21 cellular contexts compared by ENCODE assay signal in the genomic region with DNA sequence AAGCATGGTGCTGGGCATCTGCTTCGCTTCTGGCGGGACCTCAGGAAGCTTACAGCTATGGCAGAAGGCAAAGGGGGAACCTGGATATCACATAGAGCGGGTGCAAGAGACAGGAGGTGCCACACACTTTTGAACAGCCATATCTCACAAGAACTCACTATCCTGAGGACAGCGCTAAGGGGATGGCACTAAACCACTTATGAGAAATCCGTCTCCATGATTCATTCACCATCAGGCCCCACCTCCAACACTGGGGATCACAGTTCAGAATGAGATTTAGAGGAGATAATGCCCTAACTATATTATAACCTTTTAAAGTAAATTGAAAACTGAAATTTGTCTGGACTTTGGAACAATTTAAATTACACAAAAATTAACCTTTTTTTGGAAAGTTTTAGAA. TPM values are rescaled to one million over a fixed set of nuclear protein-coding genes. Genes with fewer than 3 reads are reported as not detected.
DNase-seq lines count a peak whose midpoint lies in the region; ATAC-seq, FAIRE-seq and TF ChIP-seq lines count a peak whose summit lies in the region.
"Had no signal": no experiment of that assay in that cellular context is flagged by ENCODE, and none has a peak within 500 bp of the region (broad histone marks: within the 10 kb centered on the region; RNA-seq: fewer than 3 reads in every experiment).

No MANE protein-coding gene starts in this region.

- H3K4me1 ChIP-seq in smooth muscle cell (ENCODE audit: low read depth), result peaks cover 30% of the 10 kb centered on the region
- H3K4me1 ChIP-seq: testis had no signal

- FAIRE-seq in H54 (lab: Jason Lieb, UNC), result no peak
- FAIRE-seq: H1, islet of Langerhans had no signal

- H3K9me3 ChIP-seq in smooth muscle cell (replicated peaks; ENCODE audit: low read depth), result no peaks in the 10 kb centered on the region
- H3K9me3 ChIP-seq: testis had no signal

- POLR2A ChIA-PET in HEK293T (lab: Yijun Ruan, JAX), result no interaction called here

- H3K9ac ChIP-seq in smooth muscle cell (ENCODE audit: low read depth), result no peak overlapping the region

- peaks cover 3% of the 10 kb centered on the region for H3F3A ChIP-seq in smooth muscle cell (ENCODE audit: low read depth)

- H3K27ac ChIP-seq in smooth muscle cell (ENCODE audit: low read depth), result peak overlapping the region; percentile 64
- H3K27ac ChIP-seq: testis had no signal

- H3K9me3 Mint-ChIP-seq in activated naive CD4-positive, alpha-beta T cell treated with anti-CD3 and anti-CD28 coated beads for 36 hours, result peaks cover 8% of the 10 kb centered on the region
- peaks cover 18% of the 10 kb centered on the region for H3K9me3 Mint-ChIP-seq in activated naive CD8-positive, alpha-beta T cell treated with anti-CD3 and anti-CD28 coated beads for 36 hours

- H3K4me3 ChIP-seq in smooth muscle cell, result no peak overlapping the region
- H3K4me3 ChIP-seq: testis had no signal

- peak; percentile 40 for DNase-seq in activated naive CD4-positive, alpha-beta T cell treated with anti-CD3 and anti-CD28 coated beads for 36 hours
- DNase-seq in activated naive CD4-positive, alpha-beta T cell treated with anti-CD3 and anti-CD28 coated beads, Interleukin-2, amount 50 U/mL, for 16 hours, result no peak
- DNase-seq in M059J (ENCODE audit: low read depth), result peak; percentile 67
- no peak for DNase-seq in activated naive CD8-positive, alpha-beta T cell treated with anti-CD3 and anti-CD28 coated beads for 36 hours
- no peak for DNase-seq in smooth muscle cell (lab: John Stamatoyannopoulos, UW; ENCODE audit: unreplicated experiment)
- no peak for DNase-seq in H54 (ENCODE audit: insufficient read length, low spot score)
- DNase-seq in HEK293T (ENCODE audit: extremely low spot score), result no peak
- DNase-seq: activated CD4-positive, alpha-beta T cell treated with anti-CD3 and anti-CD28 coated beads for 1 hour; activated effector memory CD4-positive, alpha-beta T cell treated with Interleukin-2 at 50 U/mL for 16 hours; effector CD8-positive, alpha-beta T cell; GDM1; mesendoderm; NCI-H1694; NCI-H446; retina; SHP77 treated with DMSO at 0.1 percent for 48 hours; T-helper 9 cell; testis had no signal

- peak overlapping the region; percentile 65 for H3K27ac Mint-ChIP-seq in activated naive CD4-positive, alpha-beta T cell treated with anti-CD3 and anti-CD28 coated beads for 36 hours
- H3K27ac Mint-ChIP-seq in activated naive CD8-positive, alpha-beta T cell treated with anti-CD3 and anti-CD28 coated beads for 36 hours, result peak overlapping the region; percentile 49

- CTCF ChIA-PET in activated naive CD4-positive, alpha-beta T cell treated with anti-CD3 and anti-CD28 coated beads for 36 hours (lab: Charles Lee), result no interaction called here
- CTCF ChIA-PET in HEK293T (lab: Yijun Ruan, JAX), result no interaction called here

- H4K20me1 ChIP-seq in smooth muscle cell (ENCODE audit: low read depth), result peaks cover 100% of the 10 kb centered on the region

- H3K4me1 Mint-ChIP-seq in activated naive CD4-positive, alpha-beta T cell treated with anti-CD3 and anti-CD28 coated beads for 36 hours (ENCODE audit: low read depth), result peaks cover 70% of the 10 kb centered on the region
- peaks cover 70% of the 10 kb centered on the region for H3K4me1 Mint-ChIP-seq in activated naive CD8-positive, alpha-beta T cell treated with anti-CD3 and anti-CD28 coated beads for 36 hours

- H3K4me2 ChIP-seq in smooth muscle cell, result no peak overlapping the region

- no peaks in the 10 kb centered on the region for H3K36me3 ChIP-seq in smooth muscle cell (ENCODE audit: low read depth)

- TF ChIP-seq POLR2A in H54 (IDR thresholded peaks at IDR 0.05; ENCODE audit: low read depth, low read length), result no peak

- H3K27me3 Mint-ChIP-seq in activated naive CD4-positive, alpha-beta T cell treated with anti-CD3 and anti-CD28 coated beads for 36 hours (ENCODE audit: low read depth), result no peaks in the 10 kb centered on the region
- no peaks in the 10 kb centered on the region for H3K27me3 Mint-ChIP-seq in activated naive CD8-positive, alpha-beta T cell treated with anti-CD3 and anti-CD28 coated beads for 36 hours

- H3K4me3 Mint-ChIP-seq in activated naive CD4-positive, alpha-beta T cell treated with anti-CD3 and anti-CD28 coated beads for 36 hours, result no peak overlapping the region
- H3K4me3 Mint-ChIP-seq in activated naive CD8-positive, alpha-beta T cell treated with anti-CD3 and anti-CD28 coated beads for 36 hours, result no peak overlapping the region

- intact Hi-C loops in activated naive CD4-positive, alpha-beta T cell treated with anti-CD3 and anti-CD28 coated beads for 36 hours (cut with micrococcal nuclease), result no loop called here

- TF ChIP-seq CTCF in smooth muscle cell (IDR thresholded peaks at IDR 0.05; ENCODE audit: borderline replicate concordance, insufficient read depth, poor library complexity, severe bottlenecking), result no peak

- ATAC-seq in HG03175 (IDR thresholded peaks at IDR 0.05; ENCODE audit: unreplicated experiment), result no peak

- H2AFZ ChIP-seq in smooth muscle cell (ENCODE audit: low read depth), result no peak overlapping the region

- 86% methylated on average over 5 of the region's 5 CpGs for WGBS in smooth muscle cell (ENCODE audit: low lambda C conversion rate)

- no peaks in the 10 kb centered on the region for H3K27me3 ChIP-seq in smooth muscle cell (ENCODE audit: low read depth)
- H3K27me3 ChIP-seq: testis had no signal

- H3K79me2 ChIP-seq in smooth muscle cell (ENCODE audit: low read depth), result peaks cover 100% of the 10 kb centered on the region

- H3K36me3 Mint-ChIP-seq in activated naive CD4-positive, alpha-beta T cell treated with anti-CD3 and anti-CD28 coated beads for 36 hours (ENCODE audit: low read depth), result peaks cover 42% of the 10 kb centered on the region
- peaks cover 60% of the 10 kb centered on the region for H3K36me3 Mint-ChIP-seq in activated naive CD8-positive, alpha-beta T cell treated with anti-CD3 and anti-CD28 coated beads for 36 hours

TF ChIP-seq in HEK293T, 16 proteins besides CTCF, POLR2A, EP300 and RAD21:
- TF ChIP-seq SUZ12 (IDR thresholded peaks at IDR 0.05), result no peak
- no peak for TF ChIP-seq HDGF (IDR thresholded peaks at IDR 0.05; ENCODE audit: borderline replicate concordance)
- no peak for TF ChIP-seq SP1 (IDR thresholded peaks at IDR 0.05)
- no peak for TF ChIP-seq LEF1 (IDR thresholded peaks at IDR 0.05; ENCODE audit: borderline replicate concordance)
- no peak for TF ChIP-seq NFRKB (IDR thresholded peaks at IDR 0.05)
- no peak for TF ChIP-seq FOXM1 (IDR thresholded peaks at IDR 0.05; ENCODE audit: borderline replicate concordance)
- TF ChIP-seq BHLHE40 (IDR thresholded peaks at IDR 0.05; ENCODE audit: borderline replicate concordance), result no peak
- TF ChIP-seq ARNT (IDR thresholded peaks at IDR 0.05), result no peak

RNA-seq across cellular contexts. Expression of gene SUMO4, which starts 37.8 kb away (rescaled TPM):
- 1 to 10 TPM; 5.5 to 5.9 TPM for total RNA-seq in activated naive CD4-positive, alpha-beta T cell treated with anti-CD3 and anti-CD28 coated beads for 36 hours
- total RNA-seq in M059J (2014; rRNA removed; shearing (Covaris generic)), result 0.25 TPM in 1 of 2 replicates, not detected in the other
- 1 to 10 TPM; 2.3 to 2.6 TPM for total RNA-seq in activated naive CD8-positive, alpha-beta T cell treated with anti-CD3 and anti-CD28 coated beads for 36 hours
- total RNA-seq in smooth muscle cell, result 1.4 and 5.1 TPM in 2 replicates
- polyA plus RNA-seq in smooth muscle cell, result 0.15 and 2.0 TPM in 2 replicates

RNA-seq across cellular contexts. Expression of gene TAB2, which starts 44.8 kb away (rescaled TPM):
- 10 to 100 TPM; 62.1 to 66.7 TPM for total RNA-seq in activated naive CD4-positive, alpha-beta T cell treated with anti-CD3 and anti-CD28 coated beads for 36 hours
- total RNA-seq in M059J (2014; rRNA removed; shearing (Covaris generic)), result 50.3 and 71.6 TPM in 2 replicates
- 10 to 100 TPM; 55.5 to 56.1 TPM for total RNA-seq in activated naive CD8-positive, alpha-beta T cell treated with anti-CD3 and anti-CD28 coated beads for 36 hours
- 68.7 and 78.5 TPM in 2 replicates for total RNA-seq in smooth muscle cell
- 12.6 and 14.3 TPM in 2 replicates for polyA plus RNA-seq in smooth muscle cell

Comparison
In these comparisons a context has a peak if more than half of its experiments do, and no peak if none do; other contexts are left out.
1. DNase-seq: peak in activated naive CD4-positive, alpha-beta T cell treated with anti-CD3 and anti-CD28 coated beads for 36 hours (single experiment) and M059J (single experiment); none in activated naive CD4-positive, alpha-beta T cell treated with anti-CD3 and anti-CD28 coated beads, Interleukin-2, amount 50 U/mL, for 16 hours (single experiment), activated naive CD8-positive, alpha-beta T cell treated with anti-CD3 and anti-CD28 coated beads for 36 hours (single experiment), smooth muscle cell (single experiment), H54 (single experiment) and HEK293T (single experiment).